Comparison of ENCODE assay signal across 8 cellular contexts in the genomic region with DNA sequence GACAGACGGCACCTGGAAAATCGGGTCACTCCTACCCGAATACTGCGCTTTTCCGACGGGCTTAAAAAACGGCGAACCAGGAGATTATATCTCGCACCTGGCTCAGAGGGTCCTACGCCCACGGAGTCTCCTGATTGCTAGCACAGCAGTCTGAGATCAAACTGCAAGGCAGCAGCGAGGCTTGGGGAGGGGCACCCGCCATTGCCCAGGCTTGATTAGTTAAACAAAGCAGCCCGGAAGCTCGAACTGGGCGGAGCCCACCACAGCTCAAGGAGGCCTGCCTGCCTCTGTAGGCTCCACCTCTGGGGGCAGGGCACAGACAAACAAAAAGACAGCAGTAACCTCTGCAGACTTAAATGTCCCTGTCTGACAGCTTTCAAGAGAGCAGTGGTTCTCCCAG.
A peak's percentile ranks its signal among the peaks of the same experiment; 100 is the strongest.
DNase-seq lines count a peak whose midpoint lies in the region; ATAC-seq and TF ChIP-seq lines count a peak whose summit lies in the region.
"Not testable (repeated sequence)": the region's sequence is repeated elsewhere in the genome, so short reads cannot be mapped to it uniquely, and the experiment has no call there.

No MANE protein-coding gene starts in this region.

- CTCF ChIA-PET in WTC11 (lab: Charles Lee), result not testable (repeated sequence)

- not testable (repeated sequence) for H3K4me1 ChIP-seq in MM.1S (ENCODE audit: low read length)

- H3K27ac Mint-ChIP-seq in WTC11, result peak overlapping the region; percentile 70; the same call in 1 of the 2 replicates
- peak overlapping the region; percentile 2 for H3K27ac Mint-ChIP-seq in glutamatergic neuron (ENCODE audit: unreplicated experiment)
- H3K27ac Mint-ChIP-seq in mesothelial cell of epicardium, result not testable (repeated sequence)
- peak overlapping the region; percentile 84 for H3K27ac Mint-ChIP-seq in progenitor cell of endocrine pancreas

- H3K27ac ChIP-seq in MM.1S (ENCODE audit: low read length), result not testable (repeated sequence)

- H3K4me3 ChIP-seq in H7 (ENCODE audit: insufficient read depth, low read depth, low read length), result peak overlapping the region; percentile 28
- H3K4me3 ChIP-seq in MM.1S (ENCODE audit: low read length), result not testable (repeated sequence)

- not testable (repeated sequence) for TF ChIP-seq CTCF in MM.1S (IDR thresholded peaks at IDR 0.05; ENCODE audit: low read length); WTC11 (IDR thresholded peaks at IDR 0.05); glutamatergic neuron (IDR thresholded peaks at IDR 0.05; ENCODE audit: partially characterized antibody, unreplicated experiment); mesothelial cell of epicardium (IDR thresholded peaks at IDR 0.05; ENCODE audit: unreplicated experiment); progenitor cell of endocrine pancreas (IDR thresholded peaks at IDR 0.05; ENCODE audit: unreplicated experiment)

- H3K4me3 Mint-ChIP-seq in WTC11, result peak overlapping the region; percentile 71
- H3K4me3 Mint-ChIP-seq in glutamatergic neuron (ENCODE audit: unreplicated experiment), result not testable (repeated sequence)
- peak overlapping the region; percentile 47 for H3K4me3 Mint-ChIP-seq in mesothelial cell of epicardium
- peak overlapping the region; percentile 71 for H3K4me3 Mint-ChIP-seq in progenitor cell of endocrine pancreas (ENCODE audit: low read depth)

- not testable (repeated sequence) for H3K9ac ChIP-seq in MM.1S (ENCODE audit: low read length)

- peak; percentile 60 for DNase-seq in DMS53 (lab: John Stamatoyannopoulos, UW)
- not testable (repeated sequence) for DNase-seq in H7; glutamatergic neuron; mesothelial cell of epicardium (ENCODE audit: low spot score in 2 of 2, unreplicated experiment in 2 of 2); progenitor cell of endocrine pancreas (ENCODE audit: low spot score, unreplicated experiment)
- peak; percentile 12 for DNase-seq in MM.1S
- DNase-seq in NCI-H82 (lab: John Stamatoyannopoulos, UW), result peak; percentile 2
- peak; percentile 64 for DNase-seq in WTC11 (ENCODE audit: low spot score)

- not testable (repeated sequence) for H3K4me2 ChIP-seq in MM.1S (ENCODE audit: low read depth, low read length)

- not testable (repeated sequence) for H3K27me3 Mint-ChIP-seq in WTC11 (ENCODE audit: low read depth); glutamatergic neuron (ENCODE audit: unreplicated experiment); mesothelial cell of epicardium (ENCODE audit: low read depth); progenitor cell of endocrine pancreas

- not testable (repeated sequence) for H3F3A ChIP-seq in MM.1S (ENCODE audit: insufficient read depth, low read length)

- H3K9me3 Mint-ChIP-seq in WTC11; glutamatergic neuron (ENCODE audit: unreplicated experiment); mesothelial cell of epicardium; progenitor cell of endocrine pancreas (ENCODE audit: low read depth): not testable (repeated sequence)

- H3K36me3 ChIP-seq in H7 (replicated peaks; ENCODE audit: control insufficient read depth, insufficient read depth, low read length); MM.1S (replicated peaks; ENCODE audit: insufficient read depth, low read length): not testable (repeated sequence)

- H3K9me3 ChIP-seq in MM.1S (replicated peaks; ENCODE audit: insufficient read depth, low read length), result not testable (repeated sequence)

- not testable (repeated sequence) for H3K27me3 ChIP-seq in H7 (ENCODE audit: control insufficient read depth, insufficient read depth, low read length); MM.1S (replicated peaks; ENCODE audit: insufficient read depth, low read length)

- H3K79me2 ChIP-seq in MM.1S (ENCODE audit: low read length), result not testable (repeated sequence)

- H2AFZ ChIP-seq in MM.1S (ENCODE audit: low read length), result not testable (repeated sequence)

- not testable (repeated sequence) for H3K9me2 ChIP-seq in MM.1S (replicated peaks; ENCODE audit: insufficient read depth, low read length)

- not testable (repeated sequence) for ATAC-seq in WTC11

- peaks cover 10% of the 10 kb centered on the region for H3K4me1 Mint-ChIP-seq in WTC11
- H3K4me1 Mint-ChIP-seq in glutamatergic neuron (ENCODE audit: low read depth, unreplicated experiment); progenitor cell of endocrine pancreas (ENCODE audit: low read depth): not testable (repeated sequence)
- H3K4me1 Mint-ChIP-seq in mesothelial cell of epicardium, result peaks cover 11% of the 10 kb centered on the region

- H4K20me1 ChIP-seq in MM.1S (ENCODE audit: insufficient read depth, low read length), result not testable (repeated sequence)

- not testable (repeated sequence) for H3K36me3 Mint-ChIP-seq in WTC11; glutamatergic neuron (ENCODE audit: unreplicated experiment); mesothelial cell of epicardium; progenitor cell of endocrine pancreas (ENCODE audit: insufficient read depth)

- POLR2A ChIA-PET in WTC11 (lab: Charles Lee), result not testable (repeated sequence)
